9 cellular contexts compared by ENCODE assay signal in the genomic region with DNA sequence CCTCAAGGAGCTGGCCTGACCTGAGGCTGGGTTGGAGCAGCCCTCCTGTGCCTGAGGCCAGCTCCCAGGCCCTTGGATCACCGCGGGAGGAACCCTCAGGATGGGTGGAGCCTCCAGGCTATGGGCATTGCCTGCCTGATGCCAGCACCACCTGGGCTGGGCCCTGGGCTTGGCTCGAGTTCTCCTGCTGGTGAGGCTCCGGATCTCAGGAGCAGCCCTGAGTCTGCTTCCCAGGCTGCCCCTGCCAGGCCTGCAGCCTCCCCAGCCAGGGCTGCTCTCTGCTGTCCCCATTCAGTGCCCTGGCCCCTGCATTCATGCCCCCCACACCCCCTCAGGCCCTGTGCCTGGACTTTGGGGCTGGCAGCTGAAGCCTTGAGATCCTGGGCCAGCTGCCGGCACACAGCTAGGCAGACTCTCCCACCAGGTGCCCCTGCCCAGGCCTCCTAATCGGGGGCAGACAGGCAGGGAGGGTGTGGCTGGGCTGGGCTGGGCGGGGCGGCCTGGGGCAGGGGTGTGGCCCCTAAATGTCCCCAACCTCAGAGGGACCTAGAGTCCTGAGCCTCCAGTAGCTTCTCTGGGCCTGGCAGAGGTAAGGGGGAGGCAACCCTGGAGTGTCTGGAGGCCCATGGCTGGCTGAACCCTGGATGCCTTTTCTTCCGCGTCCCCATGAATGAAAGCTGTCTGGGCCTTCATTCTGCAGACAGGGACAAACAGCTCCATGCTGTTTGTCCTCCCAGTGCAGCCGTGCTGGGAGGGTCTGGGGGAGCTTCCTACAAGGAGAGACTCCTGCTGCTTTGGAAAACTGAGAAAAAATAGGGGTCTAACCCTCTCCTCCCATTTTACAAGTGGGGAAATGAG. TPM values are rescaled to one million over a fixed set of nuclear protein-coding genes. Genes with fewer than 3 reads are reported as not detected.
A peak's percentile ranks its signal among the peaks of the same experiment; 100 is the strongest.
DNase-seq lines count a peak whose midpoint lies in the region; ATAC-seq and TF ChIP-seq lines count a peak whose summit lies in the region.
"Had no signal": no experiment of that assay in that cellular context is flagged by ENCODE, and none has a peak within 500 bp of the region (broad histone marks: within the 10 kb centered on the region; RNA-seq: fewer than 3 reads in every experiment).

No MANE protein-coding gene starts in this region.

- H3K79me2 ChIP-seq in KMS-11 (ENCODE audit: insufficient read depth, low read depth), result peaks cover 9% of the 10 kb centered on the region; the same call in 1 of the 2 replicates

- DNase-seq in BE2C (no peak), cerebellar cortex (ENCODE audit: low spot score) (peak; percentile 52)
- DNase-seq in natural killer cell treated with Interleukin-12 subunit alpha and Interleukin-12 subunit beta and Interleukin-15 and Interleukin-18, amount 100 ng/mL, for 72 hours (ENCODE audit: low spot score), result no peak
- DNase-seq in activated CD4-positive, CD25-positive, alpha-beta regulatory T cell (lab: John Stamatoyannopoulos, UW), result no peak

- TF ChIP-seq CTCF in BE2C (IDR thresholded peaks at IDR 0.05; ENCODE audit: low read depth, low read length) (no peak), KMS-11 (conservative IDR thresholded peaks at IDR 0.05; ENCODE audit: low read depth, low read length) (no peak)

- peak overlapping the region; percentile 81 for H3K4me3 Mint-ChIP-seq in natural killer cell treated with Interleukin-12 subunit alpha and Interleukin-12 subunit beta and Interleukin-15 and Interleukin-18, amount 100 ng/mL, for 72 hours

- H3K4me3 ChIP-seq in BE2C (ENCODE audit: low read depth, low read length) (peak overlapping the region; percentile 54), KMS-11 (IDR thresholded peaks at IDR 0.05; ENCODE audit: insufficient read depth, low read depth, low read length) (no peak overlapping the region)

- H3K4me1 Mint-ChIP-seq in natural killer cell treated with Interleukin-12 subunit alpha and Interleukin-12 subunit beta and Interleukin-15 and Interleukin-18, amount 100 ng/mL, for 72 hours (ENCODE audit: low read depth in 2 of 2), result peaks cover 21 to 22% of the 10 kb centered on the region in 2 donors

- H3K9me3 Mint-ChIP-seq in natural killer cell treated with Interleukin-12 subunit alpha and Interleukin-12 subunit beta and Interleukin-15 and Interleukin-18, amount 100 ng/mL, for 72 hours, result no peaks in the 10 kb centered on the region

- H3K27me3 ChIP-seq in BE2C, result no peaks in the 10 kb centered on the region
- no peaks in the 10 kb centered on the region for H3K27me3 ChIP-seq in KMS-11 (ENCODE audit: insufficient read depth, low read depth)

- no peaks in the 10 kb centered on the region for H3K36me3 Mint-ChIP-seq in natural killer cell treated with Interleukin-12 subunit alpha and Interleukin-12 subunit beta and Interleukin-15 and Interleukin-18, amount 100 ng/mL, for 72 hours

- no peaks in the 10 kb centered on the region for H3K9me3 ChIP-seq in BE2C
- H3K9me3 ChIP-seq: neutrophil had no signal

- H3K4me2 ChIP-seq in KMS-11, result peak overlapping the region; percentile 62

- no peaks in the 10 kb centered on the region for H4K20me1 ChIP-seq in KMS-11 (ENCODE audit: insufficient read depth)

- peak overlapping the region; percentile 74 to 88 for H3K27ac Mint-ChIP-seq in natural killer cell treated with Interleukin-12 subunit alpha and Interleukin-12 subunit beta and Interleukin-15 and Interleukin-18, amount 100 ng/mL, for 72 hours

- peak overlapping the region; percentile 55; the same call in 1 of the 2 replicates for H3K9ac ChIP-seq in KMS-11

- peaks cover 47% of the 10 kb centered on the region for H3K4me1 ChIP-seq in BE2C
- peaks cover 30% of the 10 kb centered on the region for H3K4me1 ChIP-seq in KMS-11 (ENCODE audit: low read depth, poor library complexity, severe bottlenecking)

- no peak for ATAC-seq in natural killer cell treated with Interleukin-12 subunit alpha and Interleukin-12 subunit beta and Interleukin-15 and Interleukin-18, amount 100 ng/mL, for 72 hours
- no peak for ATAC-seq in GM18511 (IDR thresholded peaks at IDR 0.05; ENCODE audit: unreplicated experiment)
- ATAC-seq in GM21390 (IDR thresholded peaks at IDR 0.05; ENCODE audit: unreplicated experiment), result no peak
- no peak for ATAC-seq in GM18517 (IDR thresholded peaks at IDR 0.05; ENCODE audit: unreplicated experiment)

- H3K36me3 ChIP-seq in BE2C (peaks cover 13% of the 10 kb centered on the region; the same call in 1 of the 2 replicates), KMS-11 (ENCODE audit: insufficient read depth) (no peaks in the 10 kb centered on the region)
- H3K36me3 ChIP-seq: neutrophil had no signal

- H3K27me3 Mint-ChIP-seq in natural killer cell treated with Interleukin-12 subunit alpha and Interleukin-12 subunit beta and Interleukin-15 and Interleukin-18, amount 100 ng/mL, for 72 hours, result no peaks in the 10 kb centered on the region

- H2AFZ ChIP-seq in KMS-11 (ENCODE audit: low read depth), result peak overlapping the region; percentile 56; the same call in 1 of the 2 replicates

- H3K27ac ChIP-seq in KMS-11, result no peak overlapping the region

RNA-seq across cellular contexts. Expression of a gene that starts 1.1 kb away (rescaled TPM):
- 116 TPM for polyA plus RNA-seq in BE2C (2012; ENCODE audit: insufficient read depth, insufficient read length, low read depth)
- 10 to 100 TPM; 27.6 to 60.9 TPM for total RNA-seq in natural killer cell treated with Interleukin-12 subunit alpha and Interleukin-12 subunit beta and Interleukin-15 and Interleukin-18, amount 100 ng/mL, for 72 hours

RNA-seq across cellular contexts. Expression of a gene that starts 1.8 kb away (rescaled TPM):
- 13.5 TPM for polyA plus RNA-seq in BE2C (2012; ENCODE audit: insufficient read depth, insufficient read length, low read depth)
- total RNA-seq in natural killer cell treated with Interleukin-12 subunit alpha and Interleukin-12 subunit beta and Interleukin-15 and Interleukin-18, amount 100 ng/mL, for 72 hours, result under 1 TPM; 0.33 to 0.48 TPM

RNA-seq across cellular contexts. Expression of a gene that starts 8.4 kb away (rescaled TPM):
- polyA plus RNA-seq in BE2C (2012; ENCODE audit: insufficient read depth, insufficient read length, low read depth), result 0.91 TPM
- under 1 TPM; 0.12 to 0.64 TPM for total RNA-seq in natural killer cell treated with Interleukin-12 subunit alpha and Interleukin-12 subunit beta and Interleukin-15 and Interleukin-18, amount 100 ng/mL, for 72 hours

RNA-seq across cellular contexts. Expression of a gene that starts 21.2 kb away (rescaled TPM):
- 21.3 TPM for polyA plus RNA-seq in BE2C (2012; ENCODE audit: insufficient read depth, insufficient read length, low read depth)
- 10 to 100 TPM; 16.7 to 18.7 TPM for total RNA-seq in natural killer cell treated with Interleukin-12 subunit alpha and Interleukin-12 subunit beta and Interleukin-15 and Interleukin-18, amount 100 ng/mL, for 72 hours

RNA-seq across cellular contexts. Expression of a gene that starts 41.1 kb away (rescaled TPM):
- polyA plus RNA-seq in BE2C (2012; ENCODE audit: insufficient read depth, insufficient read length, low read depth), result 198 TPM
- 100 to 1,000 TPM; 139 to 201 TPM for total RNA-seq in natural killer cell treated with Interleukin-12 subunit alpha and Interleukin-12 subunit beta and Interleukin-15 and Interleukin-18, amount 100 ng/mL, for 72 hours
